Comparison of ENCODE assay signal across 13 cellular contexts in genomic region chr6:108359901-108360882, GRCh38.
DNase-seq lines count a peak whose midpoint lies in the region; ATAC-seq and TF ChIP-seq lines count a peak whose summit lies in the region.
"Had no signal": no experiment of that assay in that cellular context is flagged by ENCODE, and none has a peak within 500 bp of the region (broad histone marks: within the 10 kb centered on the region; RNA-seq: fewer than 3 reads in every experiment).

No MANE protein-coding gene starts in this region.

- H3K9ac ChIP-seq in mesendoderm (ENCODE audit: low read length) = no peak overlapping the region

- H4K8ac ChIP-seq in mesendoderm (ENCODE audit: low read depth, low read length) = no peak overlapping the region

- H3K36me3 ChIP-seq in mesendoderm (ENCODE audit: control insufficient read depth, insufficient read depth, low read length) = no peaks in the 10 kb centered on the region
- H3K36me3 ChIP-seq: neutrophil, SJSA1 had no signal

- H3K9me3 Mint-ChIP-seq in activated B cell treated with CpG ODN at 0.5 μM for 24 hours = no peaks in the 10 kb centered on the region
- H3K9me3 Mint-ChIP-seq: activated CD4-positive, alpha-beta memory T cell treated with anti-CD3 and anti-CD28 coated beads, Interleukin-2, amount 10 ng/mL, durations not matched to agents 7 days and 5 days; stimulated activated naive CD8-positive, alpha-beta T cell treated with anti-CD3 and anti-CD28 coated beads, Interleukin-15, amount 100 ng/mL, for 72 hours had no signal

- H3K4me3 ChIP-seq in GM12865 (ENCODE audit: low read depth, low read length) (no peak overlapping the region), mesendoderm (ENCODE audit: low read length) (no peak overlapping the region)
- H3K4me3 ChIP-seq: SJSA1 had no signal

- peaks cover 7% of the 10 kb centered on the region for H3K4me1 Mint-ChIP-seq in activated B cell treated with CpG ODN at 0.5 μM for 24 hours
- H3K4me1 Mint-ChIP-seq: stimulated activated naive CD8-positive, alpha-beta T cell treated with anti-CD3 and anti-CD28 coated beads, Interleukin-15, amount 100 ng/mL, for 72 hours had no signal

- no peak overlapping the region for H2BK120ac ChIP-seq in mesendoderm (ENCODE audit: low read depth, low read length)

- H3K79me2 ChIP-seq in mesendoderm (ENCODE audit: control insufficient read depth, insufficient read depth, low read length) = no peaks in the 10 kb centered on the region

- no peak overlapping the region for H4K5ac ChIP-seq in mesendoderm (ENCODE audit: low read length)

- H3K27me3 ChIP-seq in mesendoderm (ENCODE audit: insufficient read depth, low read length, poor library complexity) = no peaks in the 10 kb centered on the region
- H3K27me3 ChIP-seq: neutrophil, SJSA1 had no signal

- H3K4me2 ChIP-seq in mesendoderm (ENCODE audit: low read length) = no peak overlapping the region

- POLR2A ChIA-PET in activated B cell treated with CpG ODN at 0.5 μM for 24 hours (lab: Charles Lee) = no interaction called here
- POLR2A ChIA-PET in GM10248 (lab: Yijun Ruan, JAX) = no interaction called here

- no peaks in the 10 kb centered on the region for H3K4me1 ChIP-seq in mesendoderm (ENCODE audit: control insufficient read depth, low read depth, low read length)
- H3K4me1 ChIP-seq: SJSA1 had no signal

- no peak overlapping the region for H3K4ac ChIP-seq in mesendoderm (ENCODE audit: low read depth, low read length)

- H3K27me3 Mint-ChIP-seq in activated B cell treated with CpG ODN at 0.5 μM for 24 hours = no peaks in the 10 kb centered on the region
- H3K27me3 Mint-ChIP-seq: activated CD4-positive, alpha-beta memory T cell treated with anti-CD3 and anti-CD28 coated beads, Interleukin-2, amount 10 ng/mL, durations not matched to agents 7 days and 5 days; stimulated activated naive CD8-positive, alpha-beta T cell treated with anti-CD3 and anti-CD28 coated beads, Interleukin-15, amount 100 ng/mL, for 72 hours had no signal

- peak; percentile 62 for ATAC-seq in activated B cell treated with CpG ODN at 0.5 μM for 24 hours (ENCODE audit: low read depth)
- ATAC-seq: stimulated activated naive CD8-positive, alpha-beta T cell treated with anti-CD3 and anti-CD28 coated beads, Interleukin-15, amount 100 ng/mL, for 72 hours had no signal

- no peak overlapping the region for H3K18ac ChIP-seq in mesendoderm (ENCODE audit: low read length)

- no peaks in the 10 kb centered on the region for H3K79me1 ChIP-seq in mesendoderm (ENCODE audit: low read length)

- no CpG with 5 or more reads among the region's 5 CpGs for WGBS in mesendoderm (ENCODE audit: extremely low coverage, insufficient coverage, low lambda C conversion rate)

- H3K56ac ChIP-seq in mesendoderm (ENCODE audit: low read length) = no peak overlapping the region

- no peak overlapping the region for H3K27ac Mint-ChIP-seq in activated B cell treated with CpG ODN at 0.5 μM for 24 hours
- H3K27ac Mint-ChIP-seq: activated CD4-positive, alpha-beta memory T cell treated with anti-CD3 and anti-CD28 coated beads, Interleukin-2, amount 10 ng/mL, durations not matched to agents 7 days and 5 days; stimulated activated naive CD8-positive, alpha-beta T cell treated with anti-CD3 and anti-CD28 coated beads, Interleukin-15, amount 100 ng/mL, for 72 hours had no signal

- TF ChIP-seq CTCF in GM12865 (IDR thresholded peaks at IDR 0.05; ENCODE audit: insufficient read depth, low read depth, low read length, missing control alignments) = peak; percentile 25
- TF ChIP-seq CTCF in activated B cell treated with CpG ODN at 0.5 μM for 24 hours (IDR thresholded peaks at IDR 0.05) = no peak
- no peak for TF ChIP-seq CTCF in GM10248 (IDR thresholded peaks at IDR 0.05; ENCODE audit: control extremely low read depth, extremely low read depth, low read depth, missing control alignments)

- H3K36me3 Mint-ChIP-seq in activated B cell treated with CpG ODN at 0.5 μM for 24 hours (ENCODE audit: low read depth) = peaks cover 5% of the 10 kb centered on the region

- CTCF ChIA-PET in activated B cell treated with CpG ODN at 0.5 μM for 24 hours (lab: Charles Lee) = no interaction called here
- CTCF ChIA-PET in GM10248 (lab: Yijun Ruan, JAX) = interaction anchor here (0.9 to 1.0 kb wide), 3 partner anchors 8 to 105 kb away, joined by 3 to 5 read pairs (median 4); no protein-coding TSS in a partner anchor

- H2AK5ac ChIP-seq in mesendoderm (ENCODE audit: low read length) = no peak overlapping the region

- intact Hi-C loops in activated B cell treated with CpG ODN at 0.5 μM for 24 hours (cut with micrococcal nuclease) = loop anchor here (2.0 kb wide), 3 partner anchors 109 to 247 kb away; no protein-coding TSS in a partner anchor

- no peak overlapping the region for H2BK5ac ChIP-seq in mesendoderm (ENCODE audit: low read length)

- H2BK15ac ChIP-seq in mesendoderm (replicated peaks; ENCODE audit: low read depth) = no peak overlapping the region

- no peak overlapping the region for H3K27ac ChIP-seq in mesendoderm (ENCODE audit: low read depth, low read length)
- H3K27ac ChIP-seq: neutrophil, SJSA1 had no signal

- H3K23ac ChIP-seq in mesendoderm (ENCODE audit: low read length) = no peak overlapping the region

- no peak overlapping the region for H3K4me3 Mint-ChIP-seq in activated B cell treated with CpG ODN at 0.5 μM for 24 hours
- H3K4me3 Mint-ChIP-seq: activated CD4-positive, alpha-beta memory T cell treated with anti-CD3 and anti-CD28 coated beads, Interleukin-2, amount 10 ng/mL, durations not matched to agents 7 days and 5 days; stimulated activated naive CD8-positive, alpha-beta T cell treated with anti-CD3 and anti-CD28 coated beads, Interleukin-15, amount 100 ng/mL, for 72 hours had no signal

- DNase-seq in GM12865 (ENCODE audit: low read depth) (no peak), M059J (ENCODE audit: low read depth) (peak; percentile 72), activated B cell treated with CpG ODN at 0.5 μM for 24 hours (no peak), mesendoderm (peak; percentile 33), GM10248 (ENCODE audit: extremely low spot score) (no peak), NK-92 (lab: John Stamatoyannopoulos, UW; ENCODE audit: unreplicated experiment) (no peak), medulla oblongata (ENCODE audit: extremely low spot score) (no peak), NCI-H2081 (lab: John Stamatoyannopoulos, UW) (no peak)
- DNase-seq: activated CD4-positive, alpha-beta memory T cell treated with anti-CD3 and anti-CD28 coated beads, Interleukin-2, amount 10 ng/mL, durations not matched to agents 7 days and 5 days; stimulated activated CD4-positive, alpha-beta T cell treated with anti-CD3 and anti-CD28 coated beads, Interleukin-1b, Interleukin-23, amount 100 ng/mL, for 48 hours; stimulated activated naive CD8-positive, alpha-beta T cell treated with anti-CD3 and anti-CD28 coated beads, Interleukin-15, amount 100 ng/mL, for 72 hours had no signal

Comparison
In these comparisons a context has a peak if more than half of its experiments do, and no peak if none do; other contexts are left out.
1. DNase-seq: peak in M059J (single experiment) and mesendoderm (single experiment); none in GM12865 (single experiment), activated B cell treated with CpG ODN at 0.5 μM for 24 hours (single experiment), GM10248 (single experiment), NK-92 (single experiment), medulla oblongata (single experiment) and NCI-H2081 (0 of 2).